23 cellular contexts compared by ENCODE assay signal in genomic region chr2:121502781-121503180, GRCh38. TPM values are rescaled to one million over a fixed set of nuclear protein-coding genes. Genes with fewer than 3 reads are reported as not detected.
DNase-seq lines count a peak whose midpoint lies in the region; TF ChIP-seq lines count a peak whose summit lies in the region.
"Had no signal": no experiment of that assay in that cellular context is flagged by ENCODE, and none has a peak within 500 bp of the region (broad histone marks: within the 10 kb centered on the region; RNA-seq: fewer than 3 reads in every experiment).

No MANE protein-coding gene starts in this region.

- no TSS peak for BruUV-seq in Calu3 (replicated peaks; lab: Mats Ljungman, UMichigan)

- H3K27me3 Mint-ChIP-seq in neural crest cell (ENCODE audit: low read depth) (no peaks in the 10 kb centered on the region), Calu3 (ENCODE audit: unreplicated experiment) (no peaks in the 10 kb centered on the region)
- H3K27me3 Mint-ChIP-seq: activated CD4-positive, alpha-beta T cell treated with anti-CD3 and anti-CD28 coated beads, Interleukin-2, amount 10 ng/mL, durations not matched to agents 24 days and 14 days; CD4-positive, alpha-beta memory T cell; stimulated activated naive CD8-positive, alpha-beta T cell treated with anti-CD3 and anti-CD28 coated beads, Interleukin-15, Interleukin-2, amounts not matched to agents 100 ng/mL and 50 ng/mL, for 24 hours; type B pancreatic cell had no signal

- H3K9me3 ChIP-seq in SJSA1 (replicated peaks) (no peaks in the 10 kb centered on the region), HAP-1 (peaks cover 4% of the 10 kb centered on the region; the same call in 1 of the 2 replicates)
- H3K9me3 ChIP-seq: gastroesophageal sphincter, right atrium auricular region had no signal

- H3K9me3 Mint-ChIP-seq in neural crest cell (peaks cover 9% of the 10 kb centered on the region), Calu3 (ENCODE audit: low read depth, unreplicated experiment) (peaks cover 4% of the 10 kb centered on the region)
- H3K9me3 Mint-ChIP-seq: stimulated activated naive CD8-positive, alpha-beta T cell treated with anti-CD3 and anti-CD28 coated beads, Interleukin-15, Interleukin-2, amounts not matched to agents 100 ng/mL and 50 ng/mL, for 24 hours had no signal

- intact Hi-C loops in Calu3 (cut with micrococcal nuclease; ENCODE audit: unreplicated experiment), result no loop called here

- H3K36me3 Mint-ChIP-seq in neural crest cell (ENCODE audit: low read depth) (peaks cover 48% of the 10 kb centered on the region), Calu3 (ENCODE audit: insufficient read depth, unreplicated experiment) (peaks cover 24% of the 10 kb centered on the region)

- H3K4me1 Mint-ChIP-seq in neural crest cell (peaks cover 29% of the 10 kb centered on the region), Calu3 (ENCODE audit: low read depth, unreplicated experiment) (peaks cover 38% of the 10 kb centered on the region)

- H3K36me3 ChIP-seq in SJSA1 (peaks cover 18% of the 10 kb centered on the region; the same call in 1 of the 2 replicates), HAP-1 (replicated peaks) (peaks cover 21% of the 10 kb centered on the region)

- peak overlapping the region; percentile 87 for H3K27ac ChIP-seq in SJSA1
- H3K27ac ChIP-seq: gastroesophageal sphincter, right atrium auricular region had no signal

- H3K4me1 ChIP-seq in SJSA1 (replicated peaks), result peaks cover 50% of the 10 kb centered on the region
- peaks cover 9% of the 10 kb centered on the region for H3K4me1 ChIP-seq in HAP-1
- H3K4me1 ChIP-seq: right atrium auricular region had no signal

- no peaks in the 10 kb centered on the region for H3K27me3 ChIP-seq in SJSA1 (replicated peaks)
- no peaks in the 10 kb centered on the region for H3K27me3 ChIP-seq in HAP-1 (ENCODE audit: low read depth)
- H3K27me3 ChIP-seq: gastroesophageal sphincter, right atrium auricular region had no signal

- CTCF ChIA-PET in Calu3 (lab: Charles Lee), result no interaction called here

- DNase-seq in AG10803 (ENCODE audit: low read depth) (peak; percentile 8), SJSA1 (ENCODE audit: low read depth in 1 of 2, low spot score in 2 of 2) (no peak), epithelial cell of esophagus (ENCODE audit: low read depth) (peak; percentile 73), neural crest cell (ENCODE audit: low read depth, low spot score) (no peak), Calu3 (no peak), C1 segment of cervical spinal cord (lab: John Stamatoyannopoulos, UW) (no peak), HT-29 (ENCODE audit: low spot score) (no peak), HAP-1 (ENCODE audit: low spot score in 2 of 2) (no peak)
- DNase-seq: activated CD4-positive, alpha-beta T cell treated with anti-CD3 and anti-CD28 coated beads, Interleukin-2, amount 10 ng/mL, durations not matched to agents 24 days and 14 days; activated naive CD4-positive, alpha-beta T cell treated with anti-CD3 and anti-CD28 coated beads, Interleukin-2, amount 50 U/mL, for 16 hours; CD4-positive, alpha-beta memory T cell; effector CD4-positive, alpha-beta T cell; left cardiac atrium; NCI-H1694 treated with DMSO at 0.1 percent for 48 hours; NCI-H2227 treated with DMSO at 0.1 percent for 48 hours; stimulated activated CD4-positive, alpha-beta T cell treated with anti-CD3 and anti-CD28 coated beads, Interleukin-1b, Interleukin-23, amount 100 ng/mL, for 48 hours; SW 1271 had no signal

- in situ Hi-C loops in HAP-1 (cut with MboI; ENCODE audit: low sequenced_read_pairs), result no loop called here

- H3K4me3 Mint-ChIP-seq in neural crest cell (no peak overlapping the region), Calu3 (ENCODE audit: low read depth, unreplicated experiment) (no peak overlapping the region)
- H3K4me3 Mint-ChIP-seq: activated CD4-positive, alpha-beta T cell treated with anti-CD3 and anti-CD28 coated beads, Interleukin-2, amount 10 ng/mL, durations not matched to agents 24 days and 14 days; CD4-positive, alpha-beta memory T cell; stimulated activated naive CD8-positive, alpha-beta T cell treated with anti-CD3 and anti-CD28 coated beads, Interleukin-15, Interleukin-2, amounts not matched to agents 100 ng/mL and 50 ng/mL, for 24 hours; type B pancreatic cell had no signal

- no peak for TF ChIP-seq CTCF in AG10803 (conservative IDR thresholded peaks at IDR 0.05; ENCODE audit: low read length)
- no peak for TF ChIP-seq CTCF in epithelial cell of esophagus (IDR thresholded peaks at IDR 0.05; ENCODE audit: insufficient read depth, low read depth, low read length, missing control alignments)
- no peak for TF ChIP-seq CTCF in neural crest cell (conservative IDR thresholded peaks at IDR 0.05)
- TF ChIP-seq CTCF in Calu3 (IDR thresholded peaks at IDR 0.05; ENCODE audit: unreplicated experiment), result no peak

- H3K27ac Mint-ChIP-seq in neural crest cell (ENCODE audit: unreplicated experiment), result peak overlapping the region; percentile 51
- H3K27ac Mint-ChIP-seq in Calu3 (ENCODE audit: unreplicated experiment), result no peak overlapping the region
- H3K27ac Mint-ChIP-seq: activated CD4-positive, alpha-beta T cell treated with anti-CD3 and anti-CD28 coated beads, Interleukin-2, amount 10 ng/mL, durations not matched to agents 24 days and 14 days; stimulated activated naive CD8-positive, alpha-beta T cell treated with anti-CD3 and anti-CD28 coated beads, Interleukin-15, Interleukin-2, amounts not matched to agents 100 ng/mL and 50 ng/mL, for 24 hours; type B pancreatic cell had no signal

- no peak overlapping the region for H3K4me3 ChIP-seq in AG10803 (ENCODE audit: low read length)
- H3K4me3 ChIP-seq in SJSA1, result no peak overlapping the region
- no peak overlapping the region for H3K4me3 ChIP-seq in epithelial cell of esophagus (ENCODE audit: low read length)
- no peak overlapping the region for H3K4me3 ChIP-seq in HAP-1
- H3K4me3 ChIP-seq: gastroesophageal sphincter, right atrium auricular region had no signal

RNA-seq across cellular contexts. Expression of gene RNU4ATAC, which starts 27.9 kb away (rescaled TPM):
- total RNA-seq in SJSA1 (2014; rRNA removed; shearing (Covaris generic)), result not detected in 2 replicates
- total RNA-seq in neural crest cell (not detected in 2 replicates), Calu3 (2022) (not detected in 2 replicates)
- total RNA-seq in HT-29 (2014; rRNA removed; shearing (Covaris generic)), result not detected in 2 replicates
- total RNA-seq: A673; activated CD4-positive, alpha-beta T cell treated with anti-CD3 and anti-CD28 coated beads, Interleukin-2, amount 10 ng/mL, durations not matched to agents 24 days and 14 days; cardiac septum; CD4-positive, alpha-beta memory T cell; gastroesophageal sphincter; right atrium auricular region had no signal

Comparison
In these comparisons a context has a peak if more than half of its experiments do, and no peak if none do; other contexts are left out.
1. DNase-seq: peak in AG10803 (single experiment) and epithelial cell of esophagus (single experiment); none in SJSA1 (0 of 2), neural crest cell (single experiment), Calu3 (single experiment), C1 segment of cervical spinal cord (0 of 14), HT-29 (single experiment) and HAP-1 (0 of 2).